ENCODE assay signal across 9 cellular contexts in genomic region chrX:153610834-153611209, GRCh38. TPM values are rescaled to one million over a fixed set of nuclear protein-coding genes. Genes with fewer than 3 reads are reported as not detected.
A peak's percentile ranks its signal among the peaks of the same experiment; 100 is the strongest.
DNase-seq lines count a peak whose midpoint lies in the region; ATAC-seq and TF ChIP-seq lines count a peak whose summit lies in the region.
"Had no signal": no experiment of that assay in that cellular context is flagged by ENCODE, and none has a peak within 500 bp of the region (broad histone marks: within the 10 kb centered on the region; RNA-seq: fewer than 3 reads in every experiment).

No MANE protein-coding gene starts in this region.

- TF ChIP-seq CTCF in WTC11 (IDR thresholded peaks at IDR 0.05) = no peak

- H3K4me1 Mint-ChIP-seq in activated T-cell treated with anti-CD3 and anti-CD28 coated beads, Interleukin-2, amount 50 U/mL, for 72 hours (ENCODE audit: low read depth) = no peaks in the 10 kb centered on the region
- no peaks in the 10 kb centered on the region for H3K4me1 Mint-ChIP-seq in WTC11
- peaks cover 8% of the 10 kb centered on the region for H3K4me1 Mint-ChIP-seq in stimulated activated effector memory CD8-positive, alpha-beta T cell treated with anti-CD3 and anti-CD28 coated beads, Interleukin-12 subunit alpha, Interleukin-12 subunit beta, amount 100 ng/mL, for 72 hours

- H3K9me3 Mint-ChIP-seq in activated T-cell treated with anti-CD3 and anti-CD28 coated beads, Interleukin-2, amount 50 U/mL, for 72 hours = no peaks in the 10 kb centered on the region
- H3K9me3 Mint-ChIP-seq in WTC11 = no peaks in the 10 kb centered on the region
- no peaks in the 10 kb centered on the region for H3K9me3 Mint-ChIP-seq in stimulated activated effector memory CD8-positive, alpha-beta T cell treated with anti-CD3 and anti-CD28 coated beads, Interleukin-12 subunit alpha, Interleukin-12 subunit beta, amount 100 ng/mL, for 72 hours

- CTCF ChIA-PET in WTC11 (lab: Charles Lee) = interaction anchor here (1.0 to 2.6 kb wide), 11 partner anchors 11 to 150 kb away, joined by 3 to 58 read pairs (median 12); partner anchors contain the start of gene DUSP9

- H3K27ac Mint-ChIP-seq in activated T-cell treated with anti-CD3 and anti-CD28 coated beads, Interleukin-2, amount 50 U/mL, for 72 hours = no peak overlapping the region
- no peak overlapping the region for H3K27ac Mint-ChIP-seq in WTC11
- H3K27ac Mint-ChIP-seq in stimulated activated effector memory CD8-positive, alpha-beta T cell treated with anti-CD3 and anti-CD28 coated beads, Interleukin-12 subunit alpha, Interleukin-12 subunit beta, amount 100 ng/mL, for 72 hours = peak overlapping the region; percentile 74

- DNase-seq in activated T-cell treated with anti-CD3 and anti-CD28 coated beads, Interleukin-2, amount 50 U/mL, for 72 hours = no peak
- DNase-seq in activated T-cell treated with anti-CD3 and anti-CD28 coated beads for 4 hours (no peak), WTC11 (ENCODE audit: low spot score) (no peak), left kidney (ENCODE audit: low read depth, low spot score) (peak; percentile 19), AML-193 (lab: John Stamatoyannopoulos, UW) (no peak), AG08396 (ENCODE audit: low spot score) (no peak)
- DNase-seq in stimulated activated effector memory CD8-positive, alpha-beta T cell treated with anti-CD3 and anti-CD28 coated beads, Interleukin-12 subunit alpha, Interleukin-12 subunit beta, amount 100 ng/mL, for 72 hours (ENCODE audit: low spot score in 2 of 2) = no peak
- DNase-seq: NCI-H1436 treated with DMSO at 0.1 percent for 48 hours had no signal

- H3K4me3 Mint-ChIP-seq in activated T-cell treated with anti-CD3 and anti-CD28 coated beads, Interleukin-2, amount 50 U/mL, for 72 hours = peak overlapping the region; percentile 81 to 84
- H3K4me3 Mint-ChIP-seq in WTC11 = peak overlapping the region; percentile 64; the same call in 1 of the 2 replicates
- H3K4me3 Mint-ChIP-seq in stimulated activated effector memory CD8-positive, alpha-beta T cell treated with anti-CD3 and anti-CD28 coated beads, Interleukin-12 subunit alpha, Interleukin-12 subunit beta, amount 100 ng/mL, for 72 hours = peak overlapping the region; percentile 70

- peaks cover 43% of the 10 kb centered on the region for H3K27me3 Mint-ChIP-seq in activated T-cell treated with anti-CD3 and anti-CD28 coated beads, Interleukin-2, amount 50 U/mL, for 72 hours (ENCODE audit: low read depth)
- H3K27me3 Mint-ChIP-seq in WTC11 (ENCODE audit: low read depth) = peaks cover 55% of the 10 kb centered on the region

- no peak for ATAC-seq in activated T-cell treated with anti-CD3 and anti-CD28 coated beads, Interleukin-2, amount 50 U/mL, for 72 hours (replicated peaks in 1 of 2)
- ATAC-seq in WTC11 (peak; percentile 17; the same call in 1 of the 2 replicates), GM21786 (IDR thresholded peaks at IDR 0.05; ENCODE audit: unreplicated experiment) (no peak)
- no peak for ATAC-seq in stimulated activated effector memory CD8-positive, alpha-beta T cell treated with anti-CD3 and anti-CD28 coated beads, Interleukin-12 subunit alpha, Interleukin-12 subunit beta, amount 100 ng/mL, for 72 hours

- no peaks in the 10 kb centered on the region for H3K36me3 Mint-ChIP-seq in activated T-cell treated with anti-CD3 and anti-CD28 coated beads, Interleukin-2, amount 50 U/mL, for 72 hours (ENCODE audit: insufficient read depth in 2 of 2)
- H3K36me3 Mint-ChIP-seq in WTC11 = no peaks in the 10 kb centered on the region
- no peaks in the 10 kb centered on the region for H3K36me3 Mint-ChIP-seq in stimulated activated effector memory CD8-positive, alpha-beta T cell treated with anti-CD3 and anti-CD28 coated beads, Interleukin-12 subunit alpha, Interleukin-12 subunit beta, amount 100 ng/mL, for 72 hours

- POLR2A ChIA-PET in WTC11 (lab: Charles Lee) = no interaction called here

TF ChIP-seq in WTC11, 78 proteins besides CTCF, POLR2A, EP300 and RAD21 (continues in another document):
- TF ChIP-seq RELA (CRISPR knock-in tag; IDR thresholded peaks at IDR 0.05; ENCODE audit: borderline replicate concordance) (no peak), GRHL2 (CRISPR knock-in tag; IDR thresholded peaks at IDR 0.05; ENCODE audit: insufficient replicate concordance, severe bottlenecking) (no peak), ZBTB43 (CRISPR knock-in tag; IDR thresholded peaks at IDR 0.05) (no peak), NR2C2 (CRISPR knock-in tag; IDR thresholded peaks at IDR 0.05) (no peak), ARID4B (CRISPR knock-in tag; IDR thresholded peaks at IDR 0.05; ENCODE audit: borderline replicate concordance) (no peak), ZNF317 (CRISPR knock-in tag; IDR thresholded peaks at IDR 0.05; ENCODE audit: borderline replicate concordance, low read depth) (no peak), ZNF671 (CRISPR knock-in tag; IDR thresholded peaks at IDR 0.05) (no peak), NR3C1 (CRISPR knock-in tag; conservative IDR thresholded peaks at IDR 0.05; ENCODE audit: low read depth) (no peak), PREB (CRISPR knock-in tag; IDR thresholded peaks at IDR 0.05; ENCODE audit: borderline replicate concordance) (no peak), ZNF263 (CRISPR knock-in tag; IDR thresholded peaks at IDR 0.05; ENCODE audit: low read depth) (no peak)

RNA-seq across cellular contexts. Expression of gene CCNQ, which starts 11.9 kb away (rescaled TPM):
- total RNA-seq in activated T-cell treated with anti-CD3 and anti-CD28 coated beads, Interleukin-2, amount 50 U/mL, for 72 hours = 10 to 100 TPM; 16.8 to 20.3 TPM
- 15.2 to 17.4 TPM (median 15.4 TPM) in 3 replicates for total RNA-seq in WTC11 (2021)

RNA-seq across cellular contexts. Expression of gene DUSP9, which starts 36.2 kb away (rescaled TPM):
- total RNA-seq in activated T-cell treated with anti-CD3 and anti-CD28 coated beads, Interleukin-2, amount 50 U/mL, for 72 hours = not detected
- total RNA-seq in WTC11 (2021) = 2.5 to 2.8 TPM (median 2.5 TPM) in 3 replicates
